8 cellular contexts compared by ENCODE assay signal in the genomic region with DNA sequence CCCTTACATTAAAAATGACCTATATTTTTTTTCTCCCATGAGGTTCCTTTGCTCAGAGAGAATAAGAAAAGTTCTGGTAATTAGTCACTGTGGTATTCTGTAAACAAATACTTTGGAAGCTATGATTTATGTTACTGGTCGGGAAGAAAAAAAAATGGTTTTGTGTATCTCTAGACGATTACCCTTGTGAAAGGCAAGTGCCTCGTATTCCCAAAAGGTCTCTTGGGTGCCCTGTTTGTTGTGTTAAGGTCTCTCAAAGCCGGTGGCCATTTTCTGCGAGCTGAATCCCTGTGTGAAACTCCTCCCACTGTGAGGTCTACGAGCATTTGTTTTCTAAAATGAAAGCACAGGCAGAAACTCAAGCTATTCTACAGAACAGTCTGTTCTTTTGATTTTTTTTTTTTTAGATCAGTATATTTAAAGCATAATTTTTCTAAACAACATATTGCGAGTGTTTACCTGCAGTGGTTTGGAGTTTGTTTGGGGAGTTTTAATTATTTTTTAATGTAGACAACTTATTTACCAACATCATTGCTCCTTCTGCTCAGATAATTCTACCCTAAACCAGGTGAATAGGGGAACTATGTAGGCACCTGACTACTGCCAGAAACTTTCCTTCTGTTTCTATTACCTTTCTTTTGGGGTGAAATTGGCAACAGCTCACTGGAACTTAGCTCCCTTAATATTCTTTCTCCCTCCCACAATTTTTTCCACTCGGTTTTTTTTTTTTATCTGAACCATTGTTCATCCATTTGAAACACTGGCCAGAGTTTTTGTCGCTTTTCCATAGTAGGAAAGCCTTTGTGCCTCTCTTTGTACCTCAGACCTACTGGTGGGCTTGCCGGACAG. TPM values are rescaled to one million over a fixed set of nuclear protein-coding genes. Genes with fewer than 3 reads are reported as not detected.
A peak's percentile ranks its signal among the peaks of the same experiment; 100 is the strongest.
DNase-seq lines count a peak whose midpoint lies in the region; ATAC-seq and TF ChIP-seq lines count a peak whose summit lies in the region.

No MANE protein-coding gene starts in this region.

- 4 to 10% (median 5%) methylated on average over 10 of the region's 10 CpGs for WGBS in stomach, 5 donors

- peak overlapping the region; percentile 61 for H3K4me3 Mint-ChIP-seq in dendritic cell treated with granulocyte-macrophage colony-stimulating factor and Interleukin-4, amounts not matched to agents 40 ng/mL and 50 ng/mL, for 4 days
- H3K4me3 Mint-ChIP-seq in memory B cell: peak overlapping the region; percentile 82

- no peak for TF ChIP-seq CTCF in stomach (IDR thresholded peaks at IDR 0.05)
- no peak for TF ChIP-seq CTCF in BE2C (IDR thresholded peaks at IDR 0.05; ENCODE audit: low read depth, low read length)

- no peaks in the 10 kb centered on the region for H3K9me3 ChIP-seq in MG63
- no peaks in the 10 kb centered on the region for H3K9me3 ChIP-seq in stomach
- no peaks in the 10 kb centered on the region for H3K9me3 ChIP-seq in BE2C

- H3K4me1 Mint-ChIP-seq in dendritic cell treated with granulocyte-macrophage colony-stimulating factor and Interleukin-4, amounts not matched to agents 40 ng/mL and 50 ng/mL, for 4 days (ENCODE audit: low read depth): peaks cover 40% of the 10 kb centered on the region
- peaks cover 39% of the 10 kb centered on the region for H3K4me1 Mint-ChIP-seq in memory B cell

- H3K36me3 ChIP-seq in MG63 (peaks cover 28% of the 10 kb centered on the region), stomach (peaks cover 0 to 49% (median 46%) of the 10 kb centered on the region in 4 donors), BE2C (peaks cover 6% of the 10 kb centered on the region)

- H3K4me3 ChIP-seq in MG63: peak overlapping the region; percentile 30
- H3K4me3 ChIP-seq in stomach: peak overlapping the region; percentile 16 to 37 (median 28)
- H3K4me3 ChIP-seq in BE2C (ENCODE audit: low read depth, low read length): no peak overlapping the region

- TF ChIP-seq EP300 in stomach (IDR thresholded peaks at IDR 0.05): no peak

- intact Hi-C loops in dendritic cell treated with granulocyte-macrophage colony-stimulating factor and Interleukin-4, amounts not matched to agents 40 ng/mL and 50 ng/mL, for 4 days (cut with micrococcal nuclease): no loop called here
- intact Hi-C loops in stomach (cut with DNase I; ENCODE audit: low total_unique reads): no loop called here

- no peaks in the 10 kb centered on the region for H3K27me3 ChIP-seq in MG63
- H3K27me3 ChIP-seq in stomach: no peaks in the 10 kb centered on the region
- no peaks in the 10 kb centered on the region for H3K27me3 ChIP-seq in BE2C

- TF ChIP-seq POLR2A in stomach (IDR thresholded peaks at IDR 0.05): no peak

- peak; percentile 54 for DNase-seq in MG63
- DNase-seq in activated CD4-positive, alpha-beta T cell treated with anti-CD3 and anti-CD28 coated beads for 1 hour: peak; percentile 27
- peak; percentile 46 to 56 for DNase-seq in memory B cell (ENCODE audit: low spot score in 2 of 2)
- peak; percentile 60 for DNase-seq in stomach
- no peak for DNase-seq in BE2C

- H3K9me3 Mint-ChIP-seq in dendritic cell treated with granulocyte-macrophage colony-stimulating factor and Interleukin-4, amounts not matched to agents 40 ng/mL and 50 ng/mL, for 4 days: no peaks in the 10 kb centered on the region
- H3K9me3 Mint-ChIP-seq in memory B cell: no peaks in the 10 kb centered on the region

- peaks cover 69% of the 10 kb centered on the region for H3K36me3 Mint-ChIP-seq in dendritic cell treated with granulocyte-macrophage colony-stimulating factor and Interleukin-4, amounts not matched to agents 40 ng/mL and 50 ng/mL, for 4 days (ENCODE audit: low read depth)
- peaks cover 29% of the 10 kb centered on the region for H3K36me3 Mint-ChIP-seq in memory B cell

- H3K4me1 ChIP-seq in stomach (peaks cover 62 to 95% (median 87%) of the 10 kb centered on the region in 4 donors), BE2C (peaks cover 15% of the 10 kb centered on the region)

- no peaks in the 10 kb centered on the region for H3K27me3 Mint-ChIP-seq in dendritic cell treated with granulocyte-macrophage colony-stimulating factor and Interleukin-4, amounts not matched to agents 40 ng/mL and 50 ng/mL, for 4 days
- H3K27me3 Mint-ChIP-seq in memory B cell: no peaks in the 10 kb centered on the region

- peak overlapping the region; percentile 88 for H3K27ac Mint-ChIP-seq in dendritic cell treated with granulocyte-macrophage colony-stimulating factor and Interleukin-4, amounts not matched to agents 40 ng/mL and 50 ng/mL, for 4 days
- peak overlapping the region; percentile 99 for H3K27ac Mint-ChIP-seq in memory B cell

- H3K27ac ChIP-seq in stomach: peak overlapping the region; percentile 93 to 100 (median 97)

- ATAC-seq in GM18502 (IDR thresholded peaks at IDR 0.05; ENCODE audit: poor library complexity, unreplicated experiment) (peak; percentile 46), memory B cell (ENCODE audit: low read depth) (peak; percentile 88), GM21529 (IDR thresholded peaks at IDR 0.05; ENCODE audit: unreplicated experiment) (no peak)

RNA-seq across cellular contexts. Expression of a gene that starts 44.0 kb away (rescaled TPM):
- total RNA-seq in MG63 (2014; rRNA removed; shearing (Covaris generic); ENCODE audit: low replicate concordance): 15.8 and 29.9 TPM in 2 replicates
- 100 to 1,000 TPM in 1 of 5 donors, 10 to 100 TPM in 4; 26.9 to 253 (median 64.3) TPM for total RNA-seq in stomach
- 10 to 100 TPM in 1 of 3 donors, 1 to 10 TPM in 2; 5.3 to 10.7 (median 9.5) TPM for polyA plus RNA-seq in stomach
- 45.6 TPM for polyA plus RNA-seq in BE2C (2012; ENCODE audit: insufficient read depth, insufficient read length, low read depth)
